37 cellular contexts compared by ENCODE assay signal in the genomic region with DNA sequence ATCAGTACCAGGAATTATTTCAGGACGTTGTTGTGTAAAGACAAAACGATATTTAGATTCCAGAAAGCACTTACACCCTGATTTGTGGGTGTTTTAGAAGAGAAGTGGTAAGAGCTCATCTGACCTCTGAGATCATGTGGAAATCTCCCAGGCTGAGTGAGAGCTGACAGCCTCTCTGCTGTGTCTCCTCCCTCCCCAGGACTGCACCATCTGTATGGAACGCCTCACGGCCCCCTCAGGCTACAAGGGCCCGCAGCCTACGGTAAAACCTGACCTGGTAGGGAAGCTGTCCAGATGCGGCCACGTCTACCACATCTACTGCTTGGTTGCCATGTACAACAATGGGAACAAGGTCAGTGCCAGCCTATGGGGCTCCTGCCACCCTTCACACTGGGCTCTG. TPM values are rescaled to one million over a fixed set of nuclear protein-coding genes. Genes with fewer than 3 reads are reported as not detected.
"Had no signal": no experiment of that assay in that cellular context is flagged by ENCODE, and none has a peak within 500 bp of the region (broad histone marks: within the 10 kb centered on the region; RNA-seq: fewer than 3 reads in every experiment).

No MANE protein-coding gene starts in this region.

- H3K36me3 ChIP-seq: brain microvascular endothelial cell, prostate gland, uterus had no signal

- H3K36me3 Mint-ChIP-seq: activated naive CD8-positive, alpha-beta T cell treated with anti-CD3 and anti-CD28 coated beads, Interleukin-2, amount 10 ng/mL, durations not matched to agents 7 days and 5 days had no signal

- H3K4me3 Mint-ChIP-seq: activated CD4-positive, alpha-beta memory T cell treated with anti-CD3 and anti-CD28 coated beads for 36 hours; activated naive CD4-positive, alpha-beta T cell treated with anti-CD3 and anti-CD28 coated beads for 36 hours; activated naive CD8-positive, alpha-beta T cell treated with anti-CD3 and anti-CD28 coated beads, Interleukin-2, amount 10 ng/mL, durations not matched to agents 7 days and 5 days; activated T-helper 1 cell treated with anti-CD3 and anti-CD28 coated beads, Interleukin-12 subunit alpha, Interleukin-12 subunit beta, Interleukin-2, Interleukin-4 antibody, amounts not matched to agents 30 ng/mL and 10 ng/mL and 1 ng/mL, durations not matched to agents 14 hours and 24 hours and 36 hours; effector memory CD8-positive, alpha-beta T cell; naive thymus-derived CD4-positive, alpha-beta T cell; stimulated activated naive B cell treated with anti-CD40 and anti-IgM and Interleukin-4, amounts not matched to agents 10 μg/mL and 1 μg/mL and 100 μg/mL, for 72 hours had no signal

- H3K27ac ChIP-seq: ascending aorta, brain microvascular endothelial cell, pancreas, prostate gland, sigmoid colon, suprapubic skin, tibial artery, uterus, VCaP had no signal

- H3K27ac Mint-ChIP-seq: activated CD4-positive, alpha-beta memory T cell treated with anti-CD3 and anti-CD28 coated beads for 36 hours; activated naive CD4-positive, alpha-beta T cell treated with anti-CD3 and anti-CD28 coated beads for 36 hours; activated naive CD8-positive, alpha-beta T cell treated with anti-CD3 and anti-CD28 coated beads, Interleukin-2, amount 10 ng/mL, durations not matched to agents 7 days and 5 days; activated T-helper 1 cell treated with anti-CD3 and anti-CD28 coated beads, Interleukin-12 subunit alpha, Interleukin-12 subunit beta, Interleukin-2, Interleukin-4 antibody, amounts not matched to agents 30 ng/mL and 10 ng/mL and 1 ng/mL, durations not matched to agents 14 hours and 24 hours and 36 hours; effector memory CD8-positive, alpha-beta T cell; naive thymus-derived CD4-positive, alpha-beta T cell had no signal

- ATAC-seq: activated CD4-positive, CD25-positive, alpha-beta regulatory T cell treated with anti-CD3 and anti-CD28 coated beads, Interleukin-2, amount 50 U/mL, for 24 hours; effector memory CD8-positive, alpha-beta T cell; esophagus mucosa; naive thymus-derived CD4-positive, alpha-beta T cell; pancreas; stimulated activated naive B cell treated with anti-CD40 and anti-IgM and Interleukin-4, amounts not matched to agents 10 μg/mL and 1 μg/mL and 100 μg/mL, for 72 hours had no signal

- H3K27me3 Mint-ChIP-seq: activated CD4-positive, alpha-beta memory T cell treated with anti-CD3 and anti-CD28 coated beads for 36 hours; stimulated activated naive B cell treated with anti-CD40 and anti-IgM and Interleukin-4, amounts not matched to agents 10 μg/mL and 1 μg/mL and 100 μg/mL, for 72 hours had no signal

- H3K4me1 ChIP-seq: ascending aorta, prostate gland, tibial artery, uterus had no signal

- FAIRE-seq: endothelial cell of umbilical vein, keratinocyte, pancreas, small intestine, TTC549 had no signal

- H3K27me3 ChIP-seq: ascending aorta, brain microvascular endothelial cell, pancreas, stomach, suprapubic skin, tibial artery, uterus had no signal

- H3K9me3 ChIP-seq: ascending aorta, pancreas, prostate gland, sigmoid colon, stomach, suprapubic skin, tibial artery, uterus had no signal

- H3K4me3 ChIP-seq: ascending aorta, pancreas, prostate gland, sigmoid colon, stomach, suprapubic skin, tibial artery, uterus had no signal

- DNase-seq: activated CD4-positive, alpha-beta memory T cell treated with anti-CD3 and anti-CD28 coated beads for 36 hours; activated CD4-positive, alpha-beta T cell treated with anti-CD3 and anti-CD28 coated beads for 48 hours; activated CD8-positive, alpha-beta memory T cell treated with anti-CD3 and anti-CD28 coated beads, Interleukin-2, amount 50 U/mL, for 4 hours; activated effector memory CD4-positive, alpha-beta T cell treated with anti-CD3 and anti-CD28 coated beads, Interleukin-2, amount 50 U/mL, for 16 hours; activated naive CD4-positive, alpha-beta T cell treated with anti-CD3 and anti-CD28 coated beads for 36 hours; activated naive CD8-positive, alpha-beta T cell treated with anti-CD3 and anti-CD28 coated beads, Interleukin-2, amount 10 ng/mL, durations not matched to agents 7 days and 5 days; activated T-cell treated with anti-CD3 and anti-CD28 coated beads, Interleukin-2, amount 50 U/mL, for 1 hour; brain microvascular endothelial cell; cortex of kidney; effector memory CD8-positive, alpha-beta T cell; foreskin fibroblast; head of caudate nucleus; hippocampal formation; naive thymus-derived CD4-positive, alpha-beta T cell; pancreas; retina; sigmoid colon; stimulated activated CD4-positive, alpha-beta T cell treated with anti-CD3 and anti-CD28 coated beads, Interleukin-4, amount 100 ng/mL, for 4 hours; stimulated activated CD8-positive, alpha-beta memory T cell treated with anti-CD3 and anti-CD28 coated beads, Interleukin-4, amount 100 ng/mL, for 48 hours; stimulated activated naive B cell treated with anti-CD40 and anti-IgM and Interleukin-4, amounts not matched to agents 10 μg/mL and 1 μg/mL and 100 μg/mL, for 72 hours; stomach; T-helper 1 cell; tibial artery; uterus had no signal

- H3K9me3 Mint-ChIP-seq: activated CD4-positive, alpha-beta memory T cell treated with anti-CD3 and anti-CD28 coated beads for 36 hours; activated naive CD4-positive, alpha-beta T cell treated with anti-CD3 and anti-CD28 coated beads for 36 hours; activated naive CD8-positive, alpha-beta T cell treated with anti-CD3 and anti-CD28 coated beads, Interleukin-2, amount 10 ng/mL, durations not matched to agents 7 days and 5 days; activated T-helper 1 cell treated with anti-CD3 and anti-CD28 coated beads, Interleukin-12 subunit alpha, Interleukin-12 subunit beta, Interleukin-2, Interleukin-4 antibody, amounts not matched to agents 30 ng/mL and 10 ng/mL and 1 ng/mL, durations not matched to agents 14 hours and 24 hours and 36 hours; effector memory CD8-positive, alpha-beta T cell; naive thymus-derived CD4-positive, alpha-beta T cell; stimulated activated naive B cell treated with anti-CD40 and anti-IgM and Interleukin-4, amounts not matched to agents 10 μg/mL and 1 μg/mL and 100 μg/mL, for 72 hours had no signal

RNA-seq across cellular contexts. Expression of a gene that starts 20.8 kb away (rescaled TPM):
- total RNA-seq: activated CD4-positive, alpha-beta memory T cell treated with anti-CD3 and anti-CD28 coated beads for 36 hours; activated CD8-positive, alpha-beta memory T cell treated with anti-CD3 and anti-CD28 coated beads for 36 hours; activated naive CD4-positive, alpha-beta T cell treated with anti-CD3 and anti-CD28 coated beads for 36 hours; activated T-helper 1 cell treated with anti-CD3 and anti-CD28 coated beads, Interleukin-12 subunit alpha, Interleukin-12 subunit beta, Interleukin-2, Interleukin-4 antibody, amounts not matched to agents 30 ng/mL and 10 ng/mL and 1 ng/mL, durations not matched to agents 14 hours and 24 hours and 36 hours; endothelial cell of umbilical vein; lung microvascular endothelial cell had no signal
- polyA plus RNA-seq: endothelial cell of umbilical vein, keratinocyte had no signal
